In the genomic region with DNA sequence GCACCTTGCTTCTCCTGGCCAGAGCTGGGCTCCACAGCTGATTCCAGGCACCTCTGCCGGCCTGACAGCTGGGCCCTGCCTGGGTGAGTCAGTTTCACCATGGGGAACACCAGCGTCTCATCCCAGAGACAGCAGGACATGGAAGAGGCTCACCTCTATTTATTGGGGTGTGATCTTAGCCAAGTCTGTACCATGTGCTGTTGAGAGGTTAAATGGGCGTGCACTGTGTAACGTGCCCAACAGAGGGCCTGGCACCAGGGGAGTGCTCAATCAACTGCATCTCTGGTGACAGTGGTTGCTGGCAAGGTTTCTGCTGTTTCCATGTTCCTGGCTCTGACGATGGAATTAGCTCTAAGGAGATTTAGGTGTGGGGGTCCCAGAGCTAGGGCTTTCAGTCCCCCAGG, we compare ENCODE assay signal across 8 cellular contexts. TPM values are rescaled to one million over a fixed set of nuclear protein-coding genes. Genes with fewer than 3 reads are reported as not detected.
DNase-seq lines count a peak whose midpoint lies in the region; ATAC-seq and TF ChIP-seq lines count a peak whose summit lies in the region.

No MANE protein-coding gene starts in this region.

- H3K27ac ChIP-seq in duodenal mucosa (ENCODE audit: low read depth, low read length) (peak overlapping the region; percentile 64), tibial artery (peak overlapping the region; percentile 80 to 87)

- DNase-seq in NK-92 treated with Interleukin-12 subunit alpha and Interleukin-12 subunit beta, amount 100 ng/mL, for 24 hours (lab: John Stamatoyannopoulos, UW): peak; percentile 15
- DNase-seq in NK-92 (lab: John Stamatoyannopoulos, UW; ENCODE audit: unreplicated experiment) (no peak), NB4 (ENCODE audit: low read depth) (peak; percentile 65), UCSD-AML1 (lab: John Stamatoyannopoulos, UW; ENCODE audit: unreplicated experiment) (peak; percentile 59), myocyte (ENCODE audit: low read depth) (peak; percentile 77), tibial artery (no peak)

- peak; percentile 36 for ATAC-seq in HG02610 (IDR thresholded peaks at IDR 0.05; ENCODE audit: unreplicated experiment)

- peaks cover 13 to 18% of the 10 kb centered on the region in 2 donors for H3K4me1 ChIP-seq in duodenal mucosa (ENCODE audit: control insufficient read depth in 1 of 2, insufficient read depth in 2 of 2, low read length in 2 of 2)
- peaks cover 0 to 19% (median 12%) of the 10 kb centered on the region in 4 donors for H3K4me1 ChIP-seq in tibial artery

- H3K9ac ChIP-seq in duodenal mucosa (ENCODE audit: low read depth in 1 of 2, low read length in 2 of 2): peak overlapping the region; percentile 84

- TF ChIP-seq POLR2A in NB4 (IDR thresholded peaks at IDR 0.05; ENCODE audit: extremely low read depth, insufficient read length): no peak

- peak overlapping the region; percentile 75 for H3K4me3 ChIP-seq in NB4 (ENCODE audit: low read depth, low read length)
- peak overlapping the region; percentile 80 to 92 for H3K4me3 ChIP-seq in duodenal mucosa (ENCODE audit: low read depth in 1 of 2, low read length in 2 of 2)
- H3K4me3 ChIP-seq in tibial artery: peak overlapping the region; percentile 54 to 70

- TF ChIP-seq CTCF in NB4 (IDR thresholded peaks at IDR 0.05; ENCODE audit: low read depth, low read length) (peak; percentile 29), tibial artery (IDR thresholded peaks at IDR 0.05) (peak in 1 of 2 experiments; percentile 8)

- H3K36me3 ChIP-seq in duodenal mucosa (ENCODE audit: control insufficient read depth in 1 of 2, insufficient read depth in 2 of 2, low read length in 2 of 2) (peaks cover 0 to 2% of the 10 kb centered on the region in 2 donors), tibial artery (peaks cover 0 to 17% (median 9%) of the 10 kb centered on the region in 3 donors)

- H3K27me3 ChIP-seq in duodenal mucosa (ENCODE audit: control insufficient read depth in 1 of 2, insufficient read depth in 2 of 2, low read length in 2 of 2) (no peaks in the 10 kb centered on the region), tibial artery (no peaks in the 10 kb centered on the region)

- H3K9me3 ChIP-seq in duodenal mucosa (ENCODE audit: control insufficient read depth in 1 of 2, low read length in 2 of 2) (no peaks in the 10 kb centered on the region), tibial artery (no peaks in the 10 kb centered on the region)

- intact Hi-C loops in tibial artery (cut with DNase I; ENCODE audit: low total_unique reads): no loop called here

RNA-seq across cellular contexts. Expression of a gene that starts 0.9 kb away (rescaled TPM):
- 11.3 and 16.3 TPM in 2 replicates for total RNA-seq in myocyte
- polyA plus RNA-seq in myocyte (2012): 12.0 TPM

RNA-seq across cellular contexts. Expression of a gene that starts 23.6 kb away (rescaled TPM):
- total RNA-seq in myocyte: 0.31 and 0.67 TPM in 2 replicates
- 1.2 TPM for polyA plus RNA-seq in myocyte (2012)

Comparison
In these comparisons a context has a peak if more than half of its experiments do, and no peak if none do; other contexts are left out.
1. DNase-seq: peak in NK-92 treated with Interleukin-12 subunit alpha and Interleukin-12 subunit beta, amount 100 ng/mL, for 24 hours (single experiment), NB4 (single experiment), UCSD-AML1 (single experiment) and myocyte (single experiment); none in NK-92 (single experiment) and tibial artery (0 of 2).
2. Peak in every context shown above with its lines, with median percentiles within 50 percentile points of each other: H3K4me3 ChIP-seq.